Comparison of ENCODE assay signal across 13 cellular contexts in genomic region chr10:8033812-8034665, GRCh38. TPM values are rescaled to one million over a fixed set of nuclear protein-coding genes. Genes with fewer than 3 reads are reported as not detected.
DNase-seq lines count a peak whose midpoint lies in the region; ATAC-seq and TF ChIP-seq lines count a peak whose summit lies in the region.
"Had no signal": no experiment of that assay in that cellular context is flagged by ENCODE, and none has a peak within 500 bp of the region (broad histone marks: within the 10 kb centered on the region; RNA-seq: fewer than 3 reads in every experiment).

No MANE protein-coding gene starts in this region.

- H3K36me3 ChIP-seq in rectal smooth muscle tissue (ENCODE audit: control insufficient read depth, insufficient read depth, low read length) (no peaks in the 10 kb centered on the region), gastrocnemius medialis (no peaks in the 10 kb centered on the region)

- POLR2A ChIA-PET in GM10248 (lab: Yijun Ruan, JAX) = no interaction called here

- no peak overlapping the region for H3K27ac Mint-ChIP-seq in activated naive CD4-positive, alpha-beta T cell treated with anti-CD3 and anti-CD28 coated beads for 36 hours

- CTCF ChIA-PET in GM10248 (lab: Yijun Ruan, JAX) = no interaction called here
- CTCF ChIA-PET in activated naive CD4-positive, alpha-beta T cell treated with anti-CD3 and anti-CD28 coated beads for 36 hours (lab: Charles Lee) = no interaction called here

- no peaks in the 10 kb centered on the region for H3K9me3 Mint-ChIP-seq in activated naive CD4-positive, alpha-beta T cell treated with anti-CD3 and anti-CD28 coated beads for 36 hours

- H3K27ac ChIP-seq in right cardiac atrium (ENCODE audit: low read length) = no peak overlapping the region
- no peak overlapping the region for H3K27ac ChIP-seq in rectal smooth muscle tissue (ENCODE audit: low read depth, low read length)
- H3K27ac ChIP-seq in gastrocnemius medialis = no peak overlapping the region
- H3K27ac ChIP-seq: epithelial cell of prostate had no signal

- H3K9me3 ChIP-seq in right cardiac atrium (ENCODE audit: control insufficient read depth, low read length) = peaks cover 2% of the 10 kb centered on the region
- H3K9me3 ChIP-seq in gastrocnemius medialis = no peaks in the 10 kb centered on the region

- intact Hi-C loops in activated naive CD4-positive, alpha-beta T cell treated with anti-CD3 and anti-CD28 coated beads for 36 hours (cut with micrococcal nuclease) = no loop called here
- intact Hi-C loops in right cardiac atrium (cut with DNase I) = no loop called here
- intact Hi-C loops in gastrocnemius medialis (cut with DNase I; ENCODE audit: low total_unique reads) = no loop called here

- H3K27me3 Mint-ChIP-seq in activated naive CD4-positive, alpha-beta T cell treated with anti-CD3 and anti-CD28 coated beads for 36 hours (ENCODE audit: low read depth) = peaks cover 59% of the 10 kb centered on the region

- peaks cover 3% of the 10 kb centered on the region for H3K4me1 ChIP-seq in right cardiac atrium (ENCODE audit: control insufficient read depth, insufficient read depth, low read length)
- H3K4me1 ChIP-seq in rectal smooth muscle tissue (ENCODE audit: control insufficient read depth, insufficient read depth, low read length) = peaks cover 2% of the 10 kb centered on the region
- H3K4me1 ChIP-seq in gastrocnemius medialis = peaks cover 3 to 22% of the 10 kb centered on the region in 2 donors

- peak; percentile 55 to 76 for ATAC-seq in right cardiac atrium
- no peak for ATAC-seq in gastrocnemius medialis

- peaks cover 21% of the 10 kb centered on the region for H3K4me1 Mint-ChIP-seq in activated naive CD4-positive, alpha-beta T cell treated with anti-CD3 and anti-CD28 coated beads for 36 hours (ENCODE audit: low read depth)

- H3K27me3 ChIP-seq in right cardiac atrium (ENCODE audit: control insufficient read depth, insufficient read depth) (no peaks in the 10 kb centered on the region), rectal smooth muscle tissue (ENCODE audit: control insufficient read depth, insufficient read depth, low read length) (peaks cover 44% of the 10 kb centered on the region), gastrocnemius medialis (peaks cover 84 to 90% (median 88%) of the 10 kb centered on the region in 3 donors)

- H3K36me3 Mint-ChIP-seq in activated naive CD4-positive, alpha-beta T cell treated with anti-CD3 and anti-CD28 coated beads for 36 hours (ENCODE audit: low read depth) = no peaks in the 10 kb centered on the region

- TF ChIP-seq CTCF in GM10248 (IDR thresholded peaks at IDR 0.05; ENCODE audit: control extremely low read depth, extremely low read depth, low read depth, missing control alignments) (no peak), gastrocnemius medialis (IDR thresholded peaks at IDR 0.05 in 4 of 5, conservative IDR thresholded peaks at IDR 0.05 in 1 of 5) (no peak)

- in situ Hi-C loops in gastrocnemius medialis (cut with MboI; ENCODE audit: low sequenced_read_pairs in 4 of 4) = no loop called here

- DNase-seq in GM10248 (ENCODE audit: extremely low spot score) = peak; percentile 22
- no peak for DNase-seq in activated naive CD4-positive, alpha-beta T cell treated with anti-CD3 and anti-CD28 coated beads for 36 hours
- DNase-seq in right cardiac atrium = peak; percentile 47 to 71 (median 70)
- DNase-seq in NCI-H128 (lab: John Stamatoyannopoulos, UW; ENCODE audit: unreplicated experiment) = no peak
- DNase-seq in HPDE6-E6E7 (ENCODE audit: extremely low spot score) = no peak
- DNase-seq in gastrocnemius medialis = no peak
- no peak for DNase-seq in NCI-H2227 (lab: John Stamatoyannopoulos, UW; ENCODE audit: unreplicated experiment)
- DNase-seq: amygdala, DMS153, KG1, NCI-H2171 had no signal

- no peak for TF ChIP-seq POLR2A in gastrocnemius medialis (IDR thresholded peaks at IDR 0.05)

- peak overlapping the region; percentile 36 for H3K4me3 Mint-ChIP-seq in activated naive CD4-positive, alpha-beta T cell treated with anti-CD3 and anti-CD28 coated beads for 36 hours

- no peak overlapping the region for H3K9ac ChIP-seq in rectal smooth muscle tissue (ENCODE audit: low read length)

- WGBS in right cardiac atrium = 4% methylated on average over 54 of the region's 54 CpGs

- peak overlapping the region; percentile 34 for H3K4me3 ChIP-seq in right cardiac atrium (ENCODE audit: low read length)
- peak overlapping the region; percentile 10 for H3K4me3 ChIP-seq in rectal smooth muscle tissue (ENCODE audit: low read length)
- H3K4me3 ChIP-seq in gastrocnemius medialis = peak overlapping the region in 2 of 4 donors; percentile 12 to 48

RNA-seq across cellular contexts. Expression of gene GATA3, which starts 20.4 kb away (rescaled TPM):
- total RNA-seq in activated naive CD4-positive, alpha-beta T cell treated with anti-CD3 and anti-CD28 coated beads for 36 hours = 1 to 10 TPM; 3.7 to 4.0 TPM
- total RNA-seq in right cardiac atrium (1 to 10 TPM in 2 of 4 donors, under 1 TPM in 2; 0.76 to 1.7 (median 0.95) TPM), gastrocnemius medialis (under 1 TPM; 0.12 to 0.61 (median 0.58) TPM)
- 1.4 TPM for polyA plus RNA-seq in right cardiac atrium

Comparison
In these comparisons a context has a peak if more than half of its experiments do, and no peak if none do; other contexts are left out.
1. DNase-seq: peak in GM10248 (single experiment) and right cardiac atrium (3 of 3); none in activated naive CD4-positive, alpha-beta T cell treated with anti-CD3 and anti-CD28 coated beads for 36 hours (single experiment), NCI-H128 (single experiment), HPDE6-E6E7 (single experiment), gastrocnemius medialis (0 of 2) and NCI-H2227 (single experiment).
2. ATAC-seq: peak in right cardiac atrium (2 of 2); none in gastrocnemius medialis (0 of 2).